ENCODE assay signal across 8 cellular contexts in the genomic region with DNA sequence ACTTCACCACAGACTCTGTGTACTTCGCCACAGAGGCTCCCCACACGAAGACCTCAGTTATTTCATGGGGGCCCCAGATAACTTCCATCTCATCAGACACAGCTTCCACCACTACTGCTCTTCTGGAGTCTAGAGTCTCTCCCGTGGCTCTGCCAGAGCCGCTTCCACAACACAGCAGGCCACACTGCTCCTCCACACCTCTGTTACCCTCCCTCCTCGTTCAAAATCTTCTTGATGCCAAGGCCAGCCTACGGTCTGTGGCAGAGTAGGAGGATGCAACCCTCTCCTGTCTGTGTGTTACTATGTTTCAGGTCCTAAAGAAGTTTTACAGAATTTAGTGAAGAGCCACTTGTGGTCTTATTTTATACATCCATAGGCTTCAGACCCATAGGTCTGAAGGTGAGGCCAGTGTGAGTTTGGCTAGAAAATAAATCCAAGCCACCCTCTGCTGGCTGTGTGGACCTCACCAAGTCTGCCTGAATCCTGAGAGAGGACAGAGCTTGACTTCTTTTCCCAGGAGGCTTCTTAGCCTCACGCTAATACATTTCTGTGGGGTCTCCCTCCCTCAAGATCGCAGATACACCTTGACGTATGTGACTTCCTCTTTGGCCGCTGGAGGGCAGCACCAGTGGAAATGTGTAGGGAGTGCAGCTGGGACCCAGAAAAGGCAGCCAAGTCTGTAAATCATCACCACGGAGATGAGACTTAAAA.
DNase-seq lines count a peak whose midpoint lies in the region; FAIRE-seq and TF ChIP-seq lines count a peak whose summit lies in the region.

No MANE protein-coding gene starts in this region.

- TF ChIP-seq POLR2A in H54 (IDR thresholded peaks at IDR 0.05; ENCODE audit: low read depth, low read length): no peak

- H3K27me3 Mint-ChIP-seq in glutamatergic neuron (ENCODE audit: unreplicated experiment): peaks cover 3% of the 10 kb centered on the region

- H3K36me3 ChIP-seq in GM06990 (ENCODE audit: control insufficient read depth, insufficient read depth, low read length): no peaks in the 10 kb centered on the region

- H3K9me3 Mint-ChIP-seq in glutamatergic neuron (ENCODE audit: unreplicated experiment): peaks cover 4% of the 10 kb centered on the region

- H3K36me3 Mint-ChIP-seq in glutamatergic neuron (ENCODE audit: unreplicated experiment): no peaks in the 10 kb centered on the region

- TF ChIP-seq CTCF in GM06990 (IDR thresholded peaks at IDR 0.05; ENCODE audit: insufficient read depth, low read length, poor library complexity, severe bottlenecking) (peak; percentile 78), glutamatergic neuron (IDR thresholded peaks at IDR 0.05; ENCODE audit: partially characterized antibody, unreplicated experiment) (peak; percentile 77)

- no peak overlapping the region for H3K4me3 ChIP-seq in GM06990 (replicated peaks; ENCODE audit: low read depth, low read length)
- no peak overlapping the region for H3K4me3 ChIP-seq in Jurkat, Clone E6-1 (ENCODE audit: low read length)

- no peaks in the 10 kb centered on the region for H3K27me3 ChIP-seq in GM06990 (replicated peaks; ENCODE audit: control insufficient read depth, insufficient read depth, low read length)

- H3K4me1 Mint-ChIP-seq in glutamatergic neuron (ENCODE audit: low read depth, unreplicated experiment): peaks cover 30% of the 10 kb centered on the region

- peak overlapping the region; percentile 55 for H3K27ac Mint-ChIP-seq in glutamatergic neuron (ENCODE audit: unreplicated experiment)

- DNase-seq in A172 (ENCODE audit: low spot score) (peak; percentile 13), GM06990 (ENCODE audit: extremely low read depth, insufficient read length) (peak; percentile 20), H54 (ENCODE audit: insufficient read length, low spot score) (peak; percentile 6), glutamatergic neuron (peak; percentile 79), retina (no peak)
- DNase-seq in Jurkat, Clone E6-1 (ENCODE audit: low read depth, low spot score): peak; percentile 23
- peak; percentile 70 for DNase-seq in activated CD4-positive, alpha-beta T cell treated with anti-CD3 and anti-CD28 coated beads for 48 hours
- DNase-seq in stimulated activated CD4-positive, alpha-beta T cell treated with anti-CD3 and anti-CD28 coated beads, Interleukin-4, amount 100 ng/mL, for 48 hours (ENCODE audit: low read depth in 2 of 2): peak; percentile 44 to 56

- peak; percentile 30 for FAIRE-seq in H54 (lab: Jason Lieb, UNC)

- H3K4me3 Mint-ChIP-seq in glutamatergic neuron (ENCODE audit: unreplicated experiment): no peak overlapping the region
